In genomic region chr1:11981378-11982009, GRCh38 we compare ENCODE assay signal across 8 cellular contexts. TPM values are rescaled to one million over a fixed set of nuclear protein-coding genes. Genes with fewer than 3 reads are reported as not detected.
DNase-seq lines count a peak whose midpoint lies in the region; ATAC-seq and TF ChIP-seq lines count a peak whose summit lies in the region.

No MANE protein-coding gene starts in this region.

- intact Hi-C loops in natural killer cell (cut with micrococcal nuclease), result no loop called here

- H3K36me3 ChIP-seq in CD4-positive, CD25-positive, alpha-beta regulatory T cell (ENCODE audit: control insufficient read depth, insufficient read depth, low read length), result peaks cover 33% of the 10 kb centered on the region

- no peak for DNase-seq in CD4-positive, CD25-positive, alpha-beta regulatory T cell
- DNase-seq in LNCaP clone FGC (ENCODE audit: low read depth), result no peak
- no peak for DNase-seq in central memory CD8-positive, alpha-beta T cell (ENCODE audit: low spot score in 2 of 2)
- no peak for DNase-seq in natural killer cell
- DNase-seq in NCI-H2196 treated with DMSO at 0.1 percent for 48 hours (lab: John Stamatoyannopoulos, UW; ENCODE audit: unreplicated experiment), result no peak
- DNase-seq in mucosa of gallbladder (ENCODE audit: low spot score), result no peak
- no peak for DNase-seq in GM13977 (ENCODE audit: low spot score)

- H3K4me1 Mint-ChIP-seq in CD4-positive, CD25-positive, alpha-beta regulatory T cell, result peaks cover 13 to 59% (median 38%) of the 10 kb centered on the region in 4 donors
- peaks cover 54% of the 10 kb centered on the region for H3K4me1 Mint-ChIP-seq in central memory CD8-positive, alpha-beta T cell
- peaks cover 51 to 56% of the 10 kb centered on the region in 2 donors for H3K4me1 Mint-ChIP-seq in natural killer cell

- no peak for ATAC-seq in CD4-positive, CD25-positive, alpha-beta regulatory T cell (ENCODE audit: low read depth in 2 of 2)
- ATAC-seq in central memory CD8-positive, alpha-beta T cell (replicated peaks; ENCODE audit: extremely low read depth, poor library complexity, severe bottlenecking), result no peak
- ATAC-seq in natural killer cell (no peak), GM18511 (IDR thresholded peaks at IDR 0.05; ENCODE audit: unreplicated experiment) (no peak)

- H3K4me1 ChIP-seq in CD4-positive, CD25-positive, alpha-beta regulatory T cell (ENCODE audit: control insufficient read depth, insufficient read depth, low read length, poor library complexity, severe bottlenecking), result peaks cover 23% of the 10 kb centered on the region

- in situ Hi-C loops in GM13977 (cut with MboI; ENCODE audit: low pct_unique_long_range_greater_than_20kb, low sequenced_read_pairs, unreplicated experiment), result no loop called here

- H3K4me3 ChIP-seq in CD4-positive, CD25-positive, alpha-beta regulatory T cell (ENCODE audit: low read depth, low read length), result peak overlapping the region; percentile 90
- H3K4me3 ChIP-seq in LNCaP clone FGC (ENCODE audit: low read depth, low read length), result peak overlapping the region; percentile 97

- no peak overlapping the region for H3K27ac ChIP-seq in CD4-positive, CD25-positive, alpha-beta regulatory T cell (ENCODE audit: insufficient read depth, low read length, poor library complexity, severe bottlenecking)

- no peaks in the 10 kb centered on the region for H3K9me3 ChIP-seq in CD4-positive, CD25-positive, alpha-beta regulatory T cell (ENCODE audit: control insufficient read depth in 2 of 2, low read length in 2 of 2)

- no peaks in the 10 kb centered on the region for H3K9me3 Mint-ChIP-seq in CD4-positive, CD25-positive, alpha-beta regulatory T cell
- H3K9me3 Mint-ChIP-seq in central memory CD8-positive, alpha-beta T cell, result no peaks in the 10 kb centered on the region
- H3K9me3 Mint-ChIP-seq in natural killer cell, result no peaks in the 10 kb centered on the region

- no peaks in the 10 kb centered on the region for H3K27me3 Mint-ChIP-seq in CD4-positive, CD25-positive, alpha-beta regulatory T cell
- H3K27me3 Mint-ChIP-seq in central memory CD8-positive, alpha-beta T cell, result no peaks in the 10 kb centered on the region
- no peaks in the 10 kb centered on the region for H3K27me3 Mint-ChIP-seq in natural killer cell (ENCODE audit: low read depth in 2 of 2)

- no peaks in the 10 kb centered on the region for H3K27me3 ChIP-seq in CD4-positive, CD25-positive, alpha-beta regulatory T cell (ENCODE audit: control insufficient read depth, insufficient read depth, low read length)

- peak overlapping the region; percentile 89 to 97 (median 94) for H3K4me3 Mint-ChIP-seq in CD4-positive, CD25-positive, alpha-beta regulatory T cell
- H3K4me3 Mint-ChIP-seq in central memory CD8-positive, alpha-beta T cell, result peak overlapping the region; percentile 92
- H3K4me3 Mint-ChIP-seq in natural killer cell, result peak overlapping the region; percentile 94

- no peak for TF ChIP-seq CTCF in LNCaP clone FGC (IDR thresholded peaks at IDR 0.05; ENCODE audit: control insufficient read depth, extremely low read depth, insufficient read depth)
- no peak for TF ChIP-seq CTCF in natural killer cell (IDR thresholded peaks at IDR 0.05)
- TF ChIP-seq CTCF in GM13977 (IDR thresholded peaks at IDR 0.05; ENCODE audit: extremely low read depth, insufficient read depth, missing control alignments), result no peak

- H3K27ac Mint-ChIP-seq in CD4-positive, CD25-positive, alpha-beta regulatory T cell, result peak overlapping the region; percentile 72 to 94 (median 90)
- H3K27ac Mint-ChIP-seq in central memory CD8-positive, alpha-beta T cell (ENCODE audit: low read depth), result peak overlapping the region; percentile 98
- peak overlapping the region; percentile 86 to 96 for H3K27ac Mint-ChIP-seq in natural killer cell

- peaks cover 21% of the 10 kb centered on the region for H3K36me3 Mint-ChIP-seq in CD4-positive, CD25-positive, alpha-beta regulatory T cell
- H3K36me3 Mint-ChIP-seq in central memory CD8-positive, alpha-beta T cell (ENCODE audit: insufficient read depth), result peaks cover 35% of the 10 kb centered on the region
- H3K36me3 Mint-ChIP-seq in natural killer cell, result no peaks in the 10 kb centered on the region

RNA-seq across cellular contexts. Expression of gene MFN2, which starts 1.2 kb away (rescaled TPM):
- 39.1 TPM for total RNA-seq in CD4-positive, CD25-positive, alpha-beta regulatory T cell
- 10 to 100 TPM; 30.0 to 38.1 (median 35.4) TPM for polyA plus RNA-seq in CD4-positive, CD25-positive, alpha-beta regulatory T cell
- total RNA-seq in natural killer cell, result 10 to 100 TPM; 54.7 to 65.9 (median 55.8) TPM
- total RNA-seq in mucosa of gallbladder, result 71.1 TPM

RNA-seq across cellular contexts. Expression of gene MIIP, which starts 37.8 kb away (rescaled TPM):
- 49.1 TPM for total RNA-seq in CD4-positive, CD25-positive, alpha-beta regulatory T cell
- 10 to 100 TPM; 31.9 to 45.1 (median 38.4) TPM for polyA plus RNA-seq in CD4-positive, CD25-positive, alpha-beta regulatory T cell
- total RNA-seq in natural killer cell, result 10 to 100 TPM; 27.2 to 28.5 (median 27.9) TPM
- 20.9 TPM for total RNA-seq in mucosa of gallbladder

RNA-seq across cellular contexts. Expression of gene PLOD1, which starts 47.0 kb away (rescaled TPM):
- total RNA-seq in CD4-positive, CD25-positive, alpha-beta regulatory T cell, result 2.9 TPM
- polyA plus RNA-seq in CD4-positive, CD25-positive, alpha-beta regulatory T cell, result 1 to 10 TPM; 2.2 to 6.6 (median 4.7) TPM
- total RNA-seq in natural killer cell, result 10 to 100 TPM; 69.8 to 80.5 (median 80.4) TPM
- total RNA-seq in mucosa of gallbladder, result 100 TPM

RNA-seq across cellular contexts. Expression of gene KIAA2013, which starts 55.3 kb away (rescaled TPM):
- 24.1 TPM for total RNA-seq in CD4-positive, CD25-positive, alpha-beta regulatory T cell
- 10 to 100 TPM; 33.6 to 69.2 (median 45.6) TPM for polyA plus RNA-seq in CD4-positive, CD25-positive, alpha-beta regulatory T cell
- 10 to 100 TPM; 32.0 to 44.8 (median 40.4) TPM for total RNA-seq in natural killer cell
- total RNA-seq in mucosa of gallbladder, result 68.1 TPM

Comparison
In these comparisons a context has a peak if more than half of its experiments do, and no peak if none do; other contexts are left out.
1. RNA of gene PLOD1, which starts 47.0 kb away (total RNA-seq): 100 TPM in mucosa of gallbladder (single experiment) and 69.8 to 80.5 TPM in natural killer cell; 2.9 TPM in CD4-positive, CD25-positive, alpha-beta regulatory T cell (single experiment); every median in the first group is over 10 times any median in the second.
2. Peak in every context shown above with its lines, with median percentiles within 50 percentile points of each other: H3K27ac Mint-ChIP-seq and H3K4me3 Mint-ChIP-seq.